ENCODE assay signal across 12 cellular contexts in genomic region chrX:131828482-131828881, GRCh38.
DNase-seq lines count a peak whose midpoint lies in the region; ATAC-seq, FAIRE-seq and TF ChIP-seq lines count a peak whose summit lies in the region.
"Had no signal": no experiment of that assay in that cellular context is flagged by ENCODE, and none has a peak within 500 bp of the region (broad histone marks: within the 10 kb centered on the region; RNA-seq: fewer than 3 reads in every experiment).

No MANE protein-coding gene starts in this region.

- in situ Hi-C loops in KBM-7 (cut with MboI; ENCODE audit: low pct_unique_long_range_greater_than_20kb, low sequenced_read_pairs) (loop anchor here (25.0 kb wide), 1 partner anchor 384 kb away; the partner anchor contains the start of gene RAP2C), mammary epithelial cell (cut with MboI; ENCODE audit: low sequenced_read_pairs in 2 of 2) (loop anchor here (25.0 kb wide), 2 partner anchors 409 to 809 kb away; no protein-coding TSS in a partner anchor)

- no peak for DNase-seq in activated CD4-positive, alpha-beta T cell treated with anti-CD3 and anti-CD28 coated beads for 36 hours
- no peak for DNase-seq in activated CD4-positive, alpha-beta T cell treated with anti-CD3 and anti-CD28 coated beads for 1 hour
- DNase-seq in KBM-7 = peak; percentile 44
- DNase-seq in activated T-helper 2 cell treated with anti-CD3 and anti-CD28 coated beads, Interferon-gamma antibody, Interleukin-2, Interleukin-4, amounts not matched to agents 10 μg/mL and 5 μg/mL and 100 μg/mL, durations not matched to agents 14 hours and 24 hours and 36 hours (ENCODE audit: low spot score) = no peak
- DNase-seq in neural crest cell (ENCODE audit: low read depth, low spot score) = no peak
- no peak for DNase-seq in mammary epithelial cell
- DNase-seq in urothelium cell line (ENCODE audit: low spot score) = no peak
- DNase-seq: colonic mucosa had no signal

- H3K4me1 ChIP-seq in mammary epithelial cell (ENCODE audit: insufficient read depth, low read length) = no peaks in the 10 kb centered on the region
- H3K4me1 ChIP-seq: colonic mucosa had no signal

- no peaks in the 10 kb centered on the region for H3K36me3 ChIP-seq in mammary epithelial cell (ENCODE audit: insufficient read depth, low read length)
- H3K36me3 ChIP-seq: colonic mucosa, SJSA1, tibial nerve had no signal

- no peak overlapping the region for H2AFZ ChIP-seq in mammary epithelial cell (ENCODE audit: low read depth, low read length)

- H3K4me3 ChIP-seq in mammary epithelial cell (replicated peaks in 1 of 3; ENCODE audit: insufficient read depth in 1 of 3, low read depth in 2 of 3, low read length in 3 of 3) = no peak overlapping the region
- H3K4me3 ChIP-seq: colonic mucosa, SJSA1, tibial nerve had no signal

- no peak for TF ChIP-seq CTCF in neural crest cell (conservative IDR thresholded peaks at IDR 0.05)
- TF ChIP-seq CTCF in mammary epithelial cell (conservative IDR thresholded peaks at IDR 0.05 in 1 of 2, IDR thresholded peaks at IDR 0.05 in 1 of 2; ENCODE audit: extremely low read depth in 1 of 2, insufficient read depth in 1 of 2, low read depth in 1 of 2, low read length in 2 of 2) = no peak

- BruUV-seq in mammary epithelial cell (replicated peaks; lab: Mats Ljungman, UMichigan) = no TSS peak

- H3K27me3 ChIP-seq in mammary epithelial cell (ENCODE audit: insufficient read depth, low read length) = no peaks in the 10 kb centered on the region
- H3K27me3 ChIP-seq: colonic mucosa, SJSA1 had no signal

- intact Hi-C loops in activated CD4-positive, alpha-beta T cell treated with anti-CD3 and anti-CD28 coated beads for 36 hours (cut with DNase I, micrococcal nuclease) = loop anchor here (1.0 to 5.0 kb wide), 2 partner anchors 390 to 789 kb away; no protein-coding TSS in a partner anchor
- intact Hi-C loops in activated T-helper 2 cell treated with anti-CD3 and anti-CD28 coated beads, Interferon-gamma antibody, Interleukin-2, Interleukin-4, amounts not matched to agents 10 μg/mL and 5 μg/mL and 100 μg/mL, durations not matched to agents 14 hours and 24 hours and 36 hours (cut with micrococcal nuclease) = loop anchor here (2.0 to 5.0 kb wide), 3 partner anchors 16 to 794 kb away; no protein-coding TSS in a partner anchor
- intact Hi-C loops in mammary epithelial cell (cut with micrococcal nuclease) = no loop called here

- no peak for FAIRE-seq in urothelium cell line (lab: Jason Lieb, UNC)

- no peak overlapping the region for H3K27ac ChIP-seq in mammary epithelial cell (ENCODE audit: insufficient read depth, low read depth, low read length)
- H3K27ac ChIP-seq: colonic mucosa, SJSA1, tibial nerve had no signal

- H3K9ac ChIP-seq in mammary epithelial cell (ENCODE audit: insufficient read depth, low read length) = no peak overlapping the region

- CTCF ChIA-PET in activated CD4-positive, alpha-beta T cell treated with anti-CD3 and anti-CD28 coated beads for 36 hours (lab: Charles Lee) = interaction anchor here (0.6 to 3.4 kb wide), 11 partner anchors 9 to 807 kb away, joined by 3 to 13 read pairs (median 4); partner anchors contain the start of gene RAP2C
- CTCF ChIA-PET in mammary epithelial cell (lab: Charles Lee; ENCODE audit: low non-redundant PET) = no interaction called here

- H3K79me2 ChIP-seq in mammary epithelial cell (ENCODE audit: insufficient read depth, low read length) = no peaks in the 10 kb centered on the region

- no peaks in the 10 kb centered on the region for H4K20me1 ChIP-seq in mammary epithelial cell (ENCODE audit: insufficient read depth, low read length)

- dilution Hi-C loops in mammary epithelial cell (cut with HindIII; ENCODE audit: low sequenced_read_pairs) = no loop called here

- peaks cover 25% of the 10 kb centered on the region for H3K4me1 Mint-ChIP-seq in activated CD4-positive, alpha-beta T cell treated with anti-CD3 and anti-CD28 coated beads for 36 hours
- H3K4me1 Mint-ChIP-seq in activated T-helper 2 cell treated with anti-CD3 and anti-CD28 coated beads, Interferon-gamma antibody, Interleukin-2, Interleukin-4, amounts not matched to agents 10 μg/mL and 5 μg/mL and 100 μg/mL, durations not matched to agents 14 hours and 24 hours and 36 hours (ENCODE audit: low read depth) = peaks cover 39% of the 10 kb centered on the region
- peaks cover 26% of the 10 kb centered on the region for H3K4me1 Mint-ChIP-seq in neural crest cell

- H3K4me3 Mint-ChIP-seq in activated CD4-positive, alpha-beta T cell treated with anti-CD3 and anti-CD28 coated beads for 36 hours = peak overlapping the region; percentile 71
- H3K4me3 Mint-ChIP-seq in activated T-helper 2 cell treated with anti-CD3 and anti-CD28 coated beads, Interferon-gamma antibody, Interleukin-2, Interleukin-4, amounts not matched to agents 10 μg/mL and 5 μg/mL and 100 μg/mL, durations not matched to agents 14 hours and 24 hours and 36 hours (ENCODE audit: low read depth) = peak overlapping the region; percentile 79
- peak overlapping the region; percentile 84 for H3K4me3 Mint-ChIP-seq in neural crest cell
- H3K4me3 Mint-ChIP-seq: CD14-positive monocyte had no signal

- H3K27ac Mint-ChIP-seq in activated CD4-positive, alpha-beta T cell treated with anti-CD3 and anti-CD28 coated beads for 36 hours = peak overlapping the region; percentile 90
- peak overlapping the region; percentile 63 for H3K27ac Mint-ChIP-seq in activated T-helper 2 cell treated with anti-CD3 and anti-CD28 coated beads, Interferon-gamma antibody, Interleukin-2, Interleukin-4, amounts not matched to agents 10 μg/mL and 5 μg/mL and 100 μg/mL, durations not matched to agents 14 hours and 24 hours and 36 hours
- peak overlapping the region; percentile 47 for H3K27ac Mint-ChIP-seq in neural crest cell (ENCODE audit: unreplicated experiment)
- H3K27ac Mint-ChIP-seq: CD14-positive monocyte had no signal

- POLR2A ChIA-PET in activated CD4-positive, alpha-beta T cell treated with anti-CD3 and anti-CD28 coated beads for 36 hours (lab: Charles Lee) = no interaction called here

- no peak overlapping the region for H3K4me2 ChIP-seq in mammary epithelial cell (ENCODE audit: insufficient read depth, low read depth, low read length)

- no peak for ATAC-seq in activated CD4-positive, alpha-beta T cell treated with anti-CD3 and anti-CD28 coated beads for 36 hours
- no peak for ATAC-seq in HG02571 (IDR thresholded peaks at IDR 0.05; ENCODE audit: unreplicated experiment)

- no peaks in the 10 kb centered on the region for H3K9me3 Mint-ChIP-seq in activated CD4-positive, alpha-beta T cell treated with anti-CD3 and anti-CD28 coated beads for 36 hours (ENCODE audit: low read depth)
- no peaks in the 10 kb centered on the region for H3K9me3 Mint-ChIP-seq in activated T-helper 2 cell treated with anti-CD3 and anti-CD28 coated beads, Interferon-gamma antibody, Interleukin-2, Interleukin-4, amounts not matched to agents 10 μg/mL and 5 μg/mL and 100 μg/mL, durations not matched to agents 14 hours and 24 hours and 36 hours
- H3K9me3 Mint-ChIP-seq in neural crest cell = no peaks in the 10 kb centered on the region
- H3K9me3 Mint-ChIP-seq: CD14-positive monocyte had no signal

- H3K36me3 Mint-ChIP-seq in activated CD4-positive, alpha-beta T cell treated with anti-CD3 and anti-CD28 coated beads for 36 hours (ENCODE audit: low read depth) = peaks cover 5% of the 10 kb centered on the region
- peaks cover 18% of the 10 kb centered on the region for H3K36me3 Mint-ChIP-seq in activated T-helper 2 cell treated with anti-CD3 and anti-CD28 coated beads, Interferon-gamma antibody, Interleukin-2, Interleukin-4, amounts not matched to agents 10 μg/mL and 5 μg/mL and 100 μg/mL, durations not matched to agents 14 hours and 24 hours and 36 hours (ENCODE audit: low read depth)
- peaks cover 19% of the 10 kb centered on the region for H3K36me3 Mint-ChIP-seq in neural crest cell (ENCODE audit: low read depth)
- H3K36me3 Mint-ChIP-seq: CD14-positive monocyte had no signal

- H3K9me3 ChIP-seq in mammary epithelial cell (replicated peaks; ENCODE audit: insufficient read depth, low read length) = no peaks in the 10 kb centered on the region
- H3K9me3 ChIP-seq: colonic mucosa, SJSA1, tibial nerve had no signal

- H3K27me3 Mint-ChIP-seq in activated CD4-positive, alpha-beta T cell treated with anti-CD3 and anti-CD28 coated beads for 36 hours = no peaks in the 10 kb centered on the region
- no peaks in the 10 kb centered on the region for H3K27me3 Mint-ChIP-seq in activated T-helper 2 cell treated with anti-CD3 and anti-CD28 coated beads, Interferon-gamma antibody, Interleukin-2, Interleukin-4, amounts not matched to agents 10 μg/mL and 5 μg/mL and 100 μg/mL, durations not matched to agents 14 hours and 24 hours and 36 hours (ENCODE audit: low read depth)
- no peaks in the 10 kb centered on the region for H3K27me3 Mint-ChIP-seq in neural crest cell (ENCODE audit: low read depth)
